Comparison of ENCODE assay signal across 9 cellular contexts in genomic region chr5:124289641-124290201, GRCh38.
DNase-seq lines count a peak whose midpoint lies in the region; ATAC-seq and TF ChIP-seq lines count a peak whose summit lies in the region.
"Had no signal": no experiment of that assay in that cellular context is flagged by ENCODE, and none has a peak within 500 bp of the region (broad histone marks: within the 10 kb centered on the region; RNA-seq: fewer than 3 reads in every experiment).

No MANE protein-coding gene starts in this region.

- POLR2A ChIA-PET in HEK293T (lab: Yijun Ruan, JAX), result no interaction called here

- peak; percentile 45 for TF ChIP-seq CTCF in retinal pigment epithelial cell (conservative IDR thresholded peaks at IDR 0.05; ENCODE audit: low read depth, low read length)

- CTCF ChIA-PET in HEK293T (lab: Yijun Ruan, JAX), result no interaction called here

- DNase-seq in HEK293T (ENCODE audit: extremely low spot score), result peak; percentile 16
- peak; percentile 14 for DNase-seq in NCI-H774 (lab: John Stamatoyannopoulos, UW)
- peak in 29 of 42 donors; percentile 3 to 66 (median 29) for DNase-seq in head of caudate nucleus
- no peak for DNase-seq in retinal pigment epithelial cell (ENCODE audit: low read depth)
- no peak for DNase-seq in D341Med (ENCODE audit: low spot score)
- no peak for DNase-seq in stimulated activated CD8-positive, alpha-beta memory T cell treated with anti-CD3 and anti-CD28 coated beads, Interleukin-4, amount 100 ng/mL, for 48 hours
- DNase-seq: activated naive CD8-positive, alpha-beta T cell treated with anti-CD3 and anti-CD28 coated beads for 36 hours; NCI-H524 treated with DMSO at 0.1 percent for 48 hours had no signal

- intact Hi-C loops in head of caudate nucleus (cut with DNase I), result no loop called here

- no peak overlapping the region for H3K4me3 ChIP-seq in retinal pigment epithelial cell (ENCODE audit: low read length)

- no peak for ATAC-seq in HG02981 (IDR thresholded peaks at IDR 0.05; ENCODE audit: unreplicated experiment)

TF ChIP-seq in HEK293T, 16 proteins besides CTCF, POLR2A, EP300 and RAD21:
- TF ChIP-seq TARDBP (IDR thresholded peaks at IDR 0.05) (no peak), FOXK2 (IDR thresholded peaks at IDR 0.05) (no peak), BHLHE40 (IDR thresholded peaks at IDR 0.05; ENCODE audit: borderline replicate concordance) (no peak), SP1 (IDR thresholded peaks at IDR 0.05) (no peak), FOXA1 (IDR thresholded peaks at IDR 0.05) (no peak), ZNF384 (IDR thresholded peaks at IDR 0.05) (no peak), NFRKB (IDR thresholded peaks at IDR 0.05) (no peak), HDGF (IDR thresholded peaks at IDR 0.05; ENCODE audit: borderline replicate concordance) (no peak), LEF1 (IDR thresholded peaks at IDR 0.05; ENCODE audit: borderline replicate concordance) (no peak), SUZ12 (IDR thresholded peaks at IDR 0.05) (no peak), ARNT (IDR thresholded peaks at IDR 0.05) (no peak), FOXM1 (IDR thresholded peaks at IDR 0.05; ENCODE audit: borderline replicate concordance) (no peak), CTBP1 (IDR thresholded peaks at IDR 0.05; ENCODE audit: borderline replicate concordance) (no peak), PKNOX1 (IDR thresholded peaks at IDR 0.05) (no peak)
TF ChIP-seq in HEK293T: peak in this region for 0.

Comparison
In these comparisons a context has a peak if more than half of its experiments do, and no peak if none do; other contexts are left out.
1. DNase-seq: peak in HEK293T (single experiment), NCI-H774 (single experiment) and head of caudate nucleus (29 of 42); none in retinal pigment epithelial cell (single experiment), D341Med (single experiment) and stimulated activated CD8-positive, alpha-beta memory T cell treated with anti-CD3 and anti-CD28 coated beads, Interleukin-4, amount 100 ng/mL, for 48 hours (single experiment).